17 cellular contexts compared by ENCODE assay signal in genomic region chr17:16937431-16937830, GRCh38. TPM values are rescaled to one million over a fixed set of nuclear protein-coding genes. Genes with fewer than 3 reads are reported as not detected.
DNase-seq lines count a peak whose midpoint lies in the region; ATAC-seq and TF ChIP-seq lines count a peak whose summit lies in the region.
"Had no signal": no experiment of that assay in that cellular context is flagged by ENCODE, and none has a peak within 500 bp of the region (broad histone marks: within the 10 kb centered on the region; RNA-seq: fewer than 3 reads in every experiment).

No MANE protein-coding gene starts in this region.

- H3K9ac ChIP-seq in MM.1S (ENCODE audit: low read length): no peak overlapping the region

- ATAC-seq in left cardiac atrium: no peak
- ATAC-seq in right cardiac atrium: no peak
- no peak for ATAC-seq in activated CD8-positive, alpha-beta T cell treated with anti-CD3 and anti-CD28 coated beads, Interleukin-2, amount 10 ng/mL, durations not matched to agents 7 days and 5 days
- ATAC-seq: K562 had no signal

- H3K27me3 ChIP-seq in right cardiac atrium (ENCODE audit: control insufficient read depth, insufficient read depth) (no peaks in the 10 kb centered on the region), MM.1S (replicated peaks; ENCODE audit: insufficient read depth, low read length) (no peaks in the 10 kb centered on the region)

- no peak overlapping the region for H2AFZ ChIP-seq in MM.1S (ENCODE audit: low read length)
- H2AFZ ChIP-seq: PC-9 had no signal

- 92% methylated on average over 17 of the region's 17 CpGs for WGBS in right cardiac atrium

- H3K4me2 ChIP-seq in MM.1S (ENCODE audit: low read depth, low read length): no peak overlapping the region
- H3K4me2 ChIP-seq: PC-9 had no signal

- no peaks in the 10 kb centered on the region for H3K9me3 ChIP-seq in right cardiac atrium (ENCODE audit: control insufficient read depth, low read length)
- no peaks in the 10 kb centered on the region for H3K9me3 ChIP-seq in MM.1S (replicated peaks; ENCODE audit: insufficient read depth, low read length)

- H3K36me3 ChIP-seq in MM.1S (replicated peaks; ENCODE audit: insufficient read depth, low read length): peaks cover 17% of the 10 kb centered on the region

- CTCF ChIA-PET in activated CD8-positive, alpha-beta T cell treated with anti-CD3 and anti-CD28 coated beads, Interleukin-2, amount 10 ng/mL, durations not matched to agents 7 days and 5 days (lab: Charles Lee): no interaction called here

- no peaks in the 10 kb centered on the region for H3K9me3 Mint-ChIP-seq in osteocyte (ENCODE audit: unreplicated experiment)
- no peaks in the 10 kb centered on the region for H3K9me3 Mint-ChIP-seq in activated CD8-positive, alpha-beta T cell treated with anti-CD3 and anti-CD28 coated beads, Interleukin-2, amount 10 ng/mL, durations not matched to agents 7 days and 5 days (ENCODE audit: insufficient read depth)
- H3K9me3 Mint-ChIP-seq: HFFc6 had no signal

- H3K4me1 Mint-ChIP-seq in osteocyte (ENCODE audit: unreplicated experiment): peaks cover under 1% of the 10 kb centered on the region
- H3K4me1 Mint-ChIP-seq in activated CD8-positive, alpha-beta T cell treated with anti-CD3 and anti-CD28 coated beads, Interleukin-2, amount 10 ng/mL, durations not matched to agents 7 days and 5 days (ENCODE audit: low read depth): no peaks in the 10 kb centered on the region

- H3F3A ChIP-seq in MM.1S (ENCODE audit: insufficient read depth, low read length): peaks cover 4% of the 10 kb centered on the region; the same call in 1 of the 2 replicates

- POLR2A ChIA-PET in activated CD8-positive, alpha-beta T cell treated with anti-CD3 and anti-CD28 coated beads, Interleukin-2, amount 10 ng/mL, durations not matched to agents 7 days and 5 days (lab: Charles Lee): no interaction called here

- TF ChIP-seq CTCF in coronary artery (IDR thresholded peaks at IDR 0.05): no peak
- no peak for TF ChIP-seq CTCF in osteocyte (IDR thresholded peaks at IDR 0.05)
- TF ChIP-seq CTCF in MM.1S (IDR thresholded peaks at IDR 0.05; ENCODE audit: low read length): no peak

- DNase-seq in left cardiac atrium (peak; percentile 11), right cardiac atrium (no peak), coronary artery (ENCODE audit: low spot score) (peak; percentile 29), osteocyte (ENCODE audit: extremely low spot score, unreplicated experiment) (peak; percentile 60), ureter (ENCODE audit: low spot score) (peak; percentile 38), NAMALWA (ENCODE audit: low spot score) (no peak), MM.1S (no peak)
- no peak for DNase-seq in activated CD8-positive, alpha-beta T cell treated with anti-CD3 and anti-CD28 coated beads, Interleukin-2, amount 10 ng/mL, durations not matched to agents 7 days and 5 days
- DNase-seq: COR-L47, HFFc6, NCI-H1436 treated with DMSO at 0.1 percent for 48 hours, NCI-H2081, NCI-H510A treated with DMSO at 0.1 percent for 48 hours, PC-9 had no signal

- peaks cover 60% of the 10 kb centered on the region for H3K79me2 ChIP-seq in MM.1S (ENCODE audit: low read length)

- H4K20me1 ChIP-seq in MM.1S (ENCODE audit: insufficient read depth, low read length): peaks cover 22% of the 10 kb centered on the region; the same call in 1 of the 2 replicates

- H3K4me1 ChIP-seq in right cardiac atrium (ENCODE audit: control insufficient read depth, insufficient read depth, low read length) (no peaks in the 10 kb centered on the region), MM.1S (ENCODE audit: low read length) (no peaks in the 10 kb centered on the region)

- no peak overlapping the region for H3K27ac Mint-ChIP-seq in osteocyte (ENCODE audit: unreplicated experiment)
- H3K27ac Mint-ChIP-seq in activated CD8-positive, alpha-beta T cell treated with anti-CD3 and anti-CD28 coated beads, Interleukin-2, amount 10 ng/mL, durations not matched to agents 7 days and 5 days: no peak overlapping the region
- H3K27ac Mint-ChIP-seq: HFFc6 had no signal

- H3K36me3 Mint-ChIP-seq in osteocyte (ENCODE audit: unreplicated experiment): no peaks in the 10 kb centered on the region
- H3K36me3 Mint-ChIP-seq in activated CD8-positive, alpha-beta T cell treated with anti-CD3 and anti-CD28 coated beads, Interleukin-2, amount 10 ng/mL, durations not matched to agents 7 days and 5 days (ENCODE audit: low read depth): no peaks in the 10 kb centered on the region

- intact Hi-C loops in left cardiac atrium (cut with DNase I): no loop called here
- intact Hi-C loops in right cardiac atrium (cut with DNase I): no loop called here

- H3K9me2 ChIP-seq in MM.1S (replicated peaks; ENCODE audit: insufficient read depth, low read length): no peaks in the 10 kb centered on the region

- no peak overlapping the region for H3K27ac ChIP-seq in right cardiac atrium (ENCODE audit: low read length)
- H3K27ac ChIP-seq in coronary artery: no peak overlapping the region
- no peak overlapping the region for H3K27ac ChIP-seq in MM.1S (ENCODE audit: low read length)
- H3K27ac ChIP-seq: PC-9 had no signal

- no peak overlapping the region for H3K4me3 Mint-ChIP-seq in osteocyte (ENCODE audit: unreplicated experiment)
- H3K4me3 Mint-ChIP-seq in activated CD8-positive, alpha-beta T cell treated with anti-CD3 and anti-CD28 coated beads, Interleukin-2, amount 10 ng/mL, durations not matched to agents 7 days and 5 days: no peak overlapping the region
- H3K4me3 Mint-ChIP-seq: HFFc6 had no signal

- peaks cover 20% of the 10 kb centered on the region for H3K27me3 Mint-ChIP-seq in osteocyte (ENCODE audit: unreplicated experiment)
- peaks cover 6% of the 10 kb centered on the region for H3K27me3 Mint-ChIP-seq in activated CD8-positive, alpha-beta T cell treated with anti-CD3 and anti-CD28 coated beads, Interleukin-2, amount 10 ng/mL, durations not matched to agents 7 days and 5 days (ENCODE audit: low read depth)

- H3K4me3 ChIP-seq in right cardiac atrium (ENCODE audit: low read length): no peak overlapping the region
- H3K4me3 ChIP-seq in coronary artery: no peak overlapping the region
- no peak overlapping the region for H3K4me3 ChIP-seq in MM.1S (ENCODE audit: low read length)
- H3K4me3 ChIP-seq: K562, PC-9 had no signal

RNA-seq across cellular contexts. Expression of gene TNFRSF13B, which starts 34.5 kb away (rescaled TPM):
- total RNA-seq in left cardiac atrium (not detected), right cardiac atrium (not detected), osteocyte (not detected in 2 replicates), ureter (0.83 TPM)
- not detected for polyA plus RNA-seq in right cardiac atrium
- total RNA-seq in activated CD8-positive, alpha-beta T cell treated with anti-CD3 and anti-CD28 coated beads, Interleukin-2, amount 10 ng/mL, durations not matched to agents 7 days and 5 days: not detected
- total RNA-seq: Daoy, H4, HFFc6, K562, PC-9 had no signal
- polyA plus RNA-seq: K562 had no signal

Comparison
In these comparisons a context has a peak if more than half of its experiments do, and no peak if none do; other contexts are left out.
1. DNase-seq: peak in left cardiac atrium (single experiment), coronary artery (single experiment), osteocyte (single experiment) and ureter (single experiment); none in right cardiac atrium (0 of 3), NAMALWA (single experiment), MM.1S (single experiment) and activated CD8-positive, alpha-beta T cell treated with anti-CD3 and anti-CD28 coated beads, Interleukin-2, amount 10 ng/mL, durations not matched to agents 7 days and 5 days (single experiment).